In genomic region chr3:36459177-36459576, GRCh38 we compare ENCODE assay signal across 31 cellular contexts.
"Had no signal": no experiment of that assay in that cellular context is flagged by ENCODE, and none has a peak within 500 bp of the region (broad histone marks: within the 10 kb centered on the region; RNA-seq: fewer than 3 reads in every experiment).

No MANE protein-coding gene starts in this region.

- ATAC-seq: activated naive CD4-positive, alpha-beta T cell treated with anti-CD3 and anti-CD28 coated beads, Interleukin-2, amount 50 U/mL, for 72 hours; activated naive CD8-positive, alpha-beta T cell treated with anti-CD3 and anti-CD28 coated beads, Interleukin-2, amount 50 U/mL, for 24 hours; activated T-cell treated with anti-CD3 and anti-CD28 coated beads, Interleukin-2, amount 50 U/mL, for 4 hours; activated T-cell treated with anti-CD3 and anti-CD28 coated beads, Interleukin-2, amount 50 U/mL, for 72 hours; activated T-helper 17 cell treated with anti-CD3 and anti-CD28 coated beads, Interleukin-2, amount 50 U/mL, for 72 hours; body of pancreas had no signal

- H3K36me3 ChIP-seq: adrenal gland, ascending aorta, brain microvascular endothelial cell, breast epithelium, cardiac muscle cell had no signal

- H3K27me3 ChIP-seq: adrenal gland, ascending aorta, body of pancreas, brain microvascular endothelial cell, breast epithelium, cardiac muscle cell had no signal

- H3K4me1 ChIP-seq: adrenal gland, body of pancreas, breast epithelium had no signal

- H3K27ac ChIP-seq: adrenal gland, body of pancreas, brain microvascular endothelial cell, breast epithelium, cardiac muscle cell had no signal

- DNase-seq: activated effector memory CD4-positive, alpha-beta T cell treated with anti-CD3 and anti-CD28 coated beads, Interleukin-2, amount 50 U/mL, for 16 hours; activated effector memory CD4-positive, alpha-beta T cell treated with Interleukin-2 at 50 U/mL for 16 hours; activated gamma-delta T cell; activated gamma-delta T cell treated with Interleukin-2 at 50 U/mL for 16 hours; activated naive CD4-positive, alpha-beta T cell; activated naive CD4-positive, alpha-beta T cell treated with anti-CD3 and anti-CD28 coated beads for 36 hours; activated naive CD4-positive, alpha-beta T cell treated with anti-CD3 and anti-CD28 coated beads, Interleukin-2, amount 10 ng/mL, durations not matched to agents 7 days and 5 days; activated naive CD4-positive, alpha-beta T cell treated with anti-CD3 and anti-CD28 coated beads, Interleukin-2, amount 50 U/mL, for 16 hours; activated naive CD4-positive, alpha-beta T cell treated with Interleukin-2 at 50 U/mL for 16 hours; activated naive CD8-positive, alpha-beta T cell treated with anti-CD3 and anti-CD28 coated beads for 36 hours; activated naive CD8-positive, alpha-beta T cell treated with anti-CD3 and anti-CD28 coated beads, Interleukin-2, amount 10 ng/mL, durations not matched to agents 7 days and 5 days; activated naive CD8-positive, alpha-beta T cell treated with anti-CD3 and anti-CD28 coated beads, Interleukin-2, amount 50 U/mL, for 24 hours; activated T-cell treated with anti-CD3 and anti-CD28 coated beads, Interleukin-2, amount 50 U/mL, for 24 hours; activated T-cell treated with anti-CD3 and anti-CD28 coated beads, Interleukin-2, amount 50 U/mL, for 4 hours; activated T-cell treated with anti-CD3 and anti-CD28 coated beads, Interleukin-2, amount 50 U/mL, for 48 hours; activated T-cell treated with anti-CD3 and anti-CD28 coated beads, Interleukin-2, amount 50 U/mL, for 72 hours; adrenal gland; amniotic stem cell; amygdala; anterior cingulate cortex; aorta; body of pancreas; brain microvascular endothelial cell; caudate nucleus; central memory CD4-positive, alpha-beta T cell; cerebellar nuclear complex had no signal

- H3K4me3 ChIP-seq: adrenal gland, ascending aorta, body of pancreas, breast epithelium, cardiac muscle cell had no signal

- H3K9me3 ChIP-seq: adrenal gland, ascending aorta, body of pancreas, breast epithelium had no signal
